Comparison of ENCODE assay signal across 1 cellular context in the genomic region with DNA sequence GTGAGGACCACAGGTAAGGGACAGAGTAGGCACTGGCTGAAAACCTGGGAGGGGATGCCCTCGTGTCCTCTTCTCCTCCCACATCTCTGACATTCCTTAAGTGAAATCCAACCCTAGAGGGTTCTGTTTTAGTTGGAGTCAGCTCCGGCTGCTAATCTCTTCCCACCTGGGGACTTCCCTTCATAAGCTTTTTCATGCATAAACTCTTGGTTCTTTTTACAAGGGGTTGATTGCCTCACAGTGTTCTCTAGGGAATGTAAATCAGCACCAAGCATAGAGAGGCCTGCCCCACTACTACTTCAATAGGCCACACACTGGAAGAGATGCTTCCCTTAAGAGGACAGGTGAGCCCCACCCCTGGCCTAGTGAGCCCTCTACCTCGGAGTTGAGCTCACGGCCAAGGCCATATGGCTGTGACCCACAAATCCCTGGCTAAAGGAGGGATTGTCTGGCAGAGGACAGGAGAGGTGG.
TF ChIP-seq lines count a peak whose summit lies in the region.

No MANE protein-coding gene starts in this region.

TF ChIP-seq in H1, 55 proteins besides CTCF, POLR2A, EP300 and RAD21:
- TF ChIP-seq MAFK (IDR thresholded peaks at IDR 0.05; ENCODE audit: low read depth, low read length): no peak
- peak; percentile 97 for TF ChIP-seq CEBPB (IDR thresholded peaks at IDR 0.05; ENCODE audit: low read depth, low read length)
- TF ChIP-seq TEAD4 (IDR thresholded peaks at IDR 0.05; ENCODE audit: low read depth, low read length): peak; percentile 64; the same call in 1 of the 2 replicates
- no peak for TF ChIP-seq TAF7 (optimal IDR thresholded peaks at IDR 0.05; ENCODE audit: borderline replicate concordance, low read depth, low read length)
- TF ChIP-seq, protein P1, sequence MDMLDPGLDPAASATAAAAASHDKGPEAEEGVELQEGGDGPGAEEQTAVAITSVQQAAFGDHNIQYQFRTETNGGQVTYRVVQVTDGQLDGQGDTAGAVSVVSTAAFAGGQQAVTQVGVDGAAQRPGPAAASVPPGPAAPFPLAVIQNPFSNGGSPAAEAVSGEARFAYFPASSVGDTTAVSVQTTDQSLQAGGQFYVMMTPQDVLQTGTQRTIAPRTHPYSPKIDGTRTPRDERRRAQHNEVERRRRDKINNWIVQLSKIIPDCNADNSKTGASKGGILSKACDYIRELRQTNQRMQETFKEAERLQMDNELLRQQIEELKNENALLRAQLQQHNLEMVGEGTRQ (IDR thresholded peaks at IDR 0.05; ENCODE audit: low read length): no peak
- TF ChIP-seq JUND (IDR thresholded peaks at IDR 0.05; ENCODE audit: low read length): no peak; the same call in 1 of the 2 replicates
- no peak for TF ChIP-seq SP2 (IDR thresholded peaks at IDR 0.05; ENCODE audit: low read length)
- TF ChIP-seq CTBP2 (IDR thresholded peaks at IDR 0.05; ENCODE audit: borderline replicate concordance, insufficient read depth, insufficient read length, low read length): no peak
- TF ChIP-seq, protein P2, sequence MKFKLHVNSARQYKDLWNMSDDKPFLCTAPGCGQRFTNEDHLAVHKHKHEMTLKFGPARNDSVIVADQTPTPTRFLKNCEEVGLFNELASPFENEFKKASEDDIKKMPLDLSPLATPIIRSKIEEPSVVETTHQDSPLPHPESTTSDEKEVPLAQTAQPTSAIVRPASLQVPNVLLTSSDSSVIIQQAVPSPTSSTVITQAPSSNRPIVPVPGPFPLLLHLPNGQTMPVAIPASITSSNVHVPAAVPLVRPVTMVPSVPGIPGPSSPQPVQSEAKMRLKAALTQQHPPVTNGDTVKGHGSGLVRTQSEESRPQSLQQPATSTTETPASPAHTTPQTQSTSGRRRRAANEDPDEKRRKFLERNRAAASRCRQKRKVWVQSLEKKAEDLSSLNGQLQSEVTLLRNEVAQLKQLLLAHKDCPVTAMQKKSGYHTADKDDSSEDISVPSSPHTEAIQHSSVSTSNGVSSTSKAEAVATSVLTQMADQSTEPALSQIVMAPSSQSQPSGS (IDR thresholded peaks at IDR 0.05; ENCODE audit: low read length): 0 out of 2 replicates have a peak, but pooled peaks have one; percentile 25
- no peak for TF ChIP-seq BCL11A (IDR thresholded peaks at IDR 0.05; ENCODE audit: low read depth in 2 of 2, low read length in 2 of 2)
- TF ChIP-seq CHD2 (IDR thresholded peaks at IDR 0.05; ENCODE audit: low read length): no peak
- TF ChIP-seq KDM1A (IDR thresholded peaks at IDR 0.05; ENCODE audit: borderline replicate concordance, low read length): no peak
- TF ChIP-seq, protein P3, sequence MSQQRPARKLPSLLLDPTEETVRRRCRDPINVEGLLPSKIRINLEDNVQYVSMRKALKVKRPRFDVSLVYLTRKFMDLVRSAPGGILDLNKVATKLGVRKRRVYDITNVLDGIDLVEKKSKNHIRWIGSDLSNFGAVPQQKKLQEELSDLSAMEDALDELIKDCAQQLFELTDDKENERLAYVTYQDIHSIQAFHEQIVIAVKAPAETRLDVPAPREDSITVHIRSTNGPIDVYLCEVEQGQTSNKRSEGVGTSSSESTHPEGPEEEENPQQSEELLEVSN (IDR thresholded peaks at IDR 0.05): no peak
- TF ChIP-seq BACH1 (IDR thresholded peaks at IDR 0.05; ENCODE audit: low read length): 0 out of 2 replicates have a peak, but pooled peaks have one; percentile 45
- TF ChIP-seq SIRT6 (IDR thresholded peaks at IDR 0.05; ENCODE audit: low read length): no peak
- TF ChIP-seq EZH2 (IDR thresholded peaks at IDR 0.05; ENCODE audit: low read depth, low read length, severe bottlenecking): no peak
- no peak for TF ChIP-seq RFX5 (IDR thresholded peaks at IDR 0.05; ENCODE audit: borderline replicate concordance, low read depth, low read length)
- TF ChIP-seq, protein P4, sequence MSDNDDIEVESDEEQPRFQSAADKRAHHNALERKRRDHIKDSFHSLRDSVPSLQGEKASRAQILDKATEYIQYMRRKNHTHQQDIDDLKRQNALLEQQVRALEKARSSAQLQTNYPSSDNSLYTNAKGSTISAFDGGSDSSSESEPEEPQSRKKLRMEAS (IDR thresholded peaks at IDR 0.05): no peak
- TF ChIP-seq GABPA (IDR thresholded peaks at IDR 0.05; ENCODE audit: borderline replicate concordance, insufficient read depth, low read length): no peak
- TF ChIP-seq HDAC6 (IDR thresholded peaks at IDR 0.05; ENCODE audit: low read depth, low read length): no peak
- TF ChIP-seq RNF2 (IDR thresholded peaks at IDR 0.05; ENCODE audit: borderline replicate concordance, low read depth, low read length, missing control alignments, poor library complexity, severe bottlenecking): no peak
- no peak for TF ChIP-seq RBBP5 (IDR thresholded peaks at IDR 0.05; ENCODE audit: borderline replicate concordance, low read depth, low read length)
- no peak for TF ChIP-seq GTF2F1 (IDR thresholded peaks at IDR 0.05; ENCODE audit: borderline replicate concordance, low read depth, low read length)
- peak; percentile 87 for TF ChIP-seq NANOG (IDR thresholded peaks at IDR 0.05; ENCODE audit: insufficient read depth, low read depth, low read length, poor library complexity, severe bottlenecking)
- no peak for TF ChIP-seq CHD1 (IDR thresholded peaks at IDR 0.05; ENCODE audit: low read depth, low read length)
- TF ChIP-seq CBX8 (IDR thresholded peaks at IDR 0.05; ENCODE audit: borderline replicate concordance, low read depth, low read length): no peak
- TF ChIP-seq BRCA1 (IDR thresholded peaks at IDR 0.05; ENCODE audit: low read depth, low read length): no peak
- TF ChIP-seq RXRA (IDR thresholded peaks at IDR 0.05; ENCODE audit: insufficient read depth, low read depth, low read length): no peak
- peak; percentile 67 for TF ChIP-seq SP1 (IDR thresholded peaks at IDR 0.05; ENCODE audit: low read depth, low read length)
- peak; percentile 8; the same call in 1 of the 2 replicates for TF ChIP-seq SRF (IDR thresholded peaks at IDR 0.05; ENCODE audit: low read depth, low read length)
- no peak; a peak in 1 of 4 replicates for TF ChIP-seq SIN3A (conservative IDR thresholded peaks at IDR 0.05 in 1 of 2, IDR thresholded peaks at IDR 0.05 in 1 of 2; ENCODE audit: low read depth in 1 of 2, low read length in 2 of 2)
- TF ChIP-seq TBP (IDR thresholded peaks at IDR 0.05; ENCODE audit: low read depth, low read length): no peak
- TF ChIP-seq TCF12 (IDR thresholded peaks at IDR 0.05; ENCODE audit: low read depth, low read length): peak; percentile 74; the same call in 1 of the 2 replicates
- no peak for TF ChIP-seq JUN (IDR thresholded peaks at IDR 0.05; ENCODE audit: low read depth, low read length)
- TF ChIP-seq ZNF274 (IDR thresholded peaks at IDR 0.05; ENCODE audit: borderline replicate concordance, extremely low read depth, low read length): no peak
- peak; percentile 57 for TF ChIP-seq ASH2L (IDR thresholded peaks at IDR 0.05; ENCODE audit: low read length)
- TF ChIP-seq KDM5A (IDR thresholded peaks at IDR 0.05; ENCODE audit: low read length): no peak
- TF ChIP-seq POLR2AphosphoS5 (IDR thresholded peaks at IDR 0.05; ENCODE audit: low read depth, low read length): peak; percentile 20; the same call in 1 of the 2 replicates
- peak; percentile 37; the same call in 1 of the 2 replicates for TF ChIP-seq TAF1 (IDR thresholded peaks at IDR 0.05; ENCODE audit: low read depth, low read length)
- TF ChIP-seq EGR1 (IDR thresholded peaks at IDR 0.05; ENCODE audit: borderline replicate concordance, low read depth, low read length): no peak
